Comparison of ENCODE assay signal across 23 cellular contexts in the genomic region with DNA sequence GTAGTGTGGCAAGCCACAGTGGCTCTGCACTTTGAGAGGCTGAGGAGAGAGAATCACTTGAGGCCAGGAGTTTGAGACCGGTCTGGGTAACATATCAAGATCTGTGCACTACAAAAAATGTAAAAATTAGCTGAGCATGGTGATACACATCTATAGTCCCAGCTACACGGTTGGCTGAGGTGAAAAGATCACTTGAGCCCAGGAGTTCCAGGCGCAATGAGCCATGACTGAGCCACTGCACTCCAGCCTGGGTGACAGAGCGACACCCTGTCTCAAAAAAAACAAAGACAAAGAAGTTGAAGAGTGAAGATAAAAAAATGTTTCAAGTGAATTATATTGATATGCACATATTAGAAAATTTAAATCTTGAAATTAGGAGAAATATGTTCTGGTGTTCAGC. TPM values are rescaled to one million over a fixed set of nuclear protein-coding genes. Genes with fewer than 3 reads are reported as not detected.
A peak's percentile ranks its signal among the peaks of the same experiment; 100 is the strongest.
DNase-seq lines count a peak whose midpoint lies in the region; ATAC-seq and TF ChIP-seq lines count a peak whose summit lies in the region.
"Had no signal": no experiment of that assay in that cellular context is flagged by ENCODE, and none has a peak within 500 bp of the region (broad histone marks: within the 10 kb centered on the region; RNA-seq: fewer than 3 reads in every experiment).

No MANE protein-coding gene starts in this region.

- H3K4me2 ChIP-seq in hepatocyte: no peak overlapping the region
- H3K4me2 ChIP-seq: BLaER1 treated with 17β-estradiol and CSF1 and Interleukin-3, amounts not matched to agents 10 nM and 100 nM had no signal

- H3K27me3 Mint-ChIP-seq in naive thymus-derived CD4-positive, alpha-beta T cell: no peaks in the 10 kb centered on the region
- H3K27me3 Mint-ChIP-seq in activated CD4-positive, alpha-beta T cell treated with anti-CD3 and anti-CD28 coated beads, Interleukin-2, amount 10 ng/mL, durations not matched to agents 24 days and 14 days: no peaks in the 10 kb centered on the region
- H3K27me3 Mint-ChIP-seq: CD4-positive, alpha-beta memory T cell had no signal

- POLR2A ChIA-PET in naive thymus-derived CD4-positive, alpha-beta T cell (lab: Charles Lee): no interaction called here

- H3K27ac Mint-ChIP-seq in naive thymus-derived CD4-positive, alpha-beta T cell: peak overlapping the region in 1 of 9 donors; percentile 77
- H3K27ac Mint-ChIP-seq in activated CD4-positive, alpha-beta T cell treated with anti-CD3 and anti-CD28 coated beads, Interleukin-2, amount 10 ng/mL, durations not matched to agents 24 days and 14 days: no peak overlapping the region
- H3K27ac Mint-ChIP-seq: CD4-positive, alpha-beta memory T cell had no signal

- H3K27ac ChIP-seq in ACC112 (ENCODE audit: low read depth, low read length): peak overlapping the region; percentile 36
- peak overlapping the region; percentile 33 for H3K27ac ChIP-seq in hepatocyte
- H3K27ac ChIP-seq in naive thymus-derived CD4-positive, alpha-beta T cell (ENCODE audit: low read depth, low read length): no peak overlapping the region
- H3K27ac ChIP-seq: BLaER1 treated with 17β-estradiol and CSF1 and Interleukin-3, amounts not matched to agents 10 nM and 100 nM; SJCRH30 had no signal

- no peaks in the 10 kb centered on the region for H3K27me3 ChIP-seq in ACC112 (ENCODE audit: insufficient read depth, low read length)
- no peaks in the 10 kb centered on the region for H3K27me3 ChIP-seq in hepatocyte
- H3K27me3 ChIP-seq in naive thymus-derived CD4-positive, alpha-beta T cell (ENCODE audit: control insufficient read depth in 2 of 2, insufficient read depth in 2 of 2, low read length in 2 of 2): no peaks in the 10 kb centered on the region
- H3K27me3 ChIP-seq: BLaER1 treated with 17β-estradiol and CSF1 and Interleukin-3, amounts not matched to agents 10 nM and 100 nM; SJCRH30 had no signal

- H3K9me2 ChIP-seq in hepatocyte (replicated peaks; ENCODE audit: insufficient read depth): no peaks in the 10 kb centered on the region

- no peak for TF ChIP-seq CTCF in hepatocyte (IDR thresholded peaks at IDR 0.05; ENCODE audit: poor library complexity)

- no peaks in the 10 kb centered on the region for H3K9me3 ChIP-seq in hepatocyte (ENCODE audit: low read depth)
- H3K9me3 ChIP-seq in naive thymus-derived CD4-positive, alpha-beta T cell (ENCODE audit: control insufficient read depth in 2 of 3, low read length in 3 of 3): no peaks in the 10 kb centered on the region
- H3K9me3 ChIP-seq: SJCRH30 had no signal

- H3K4me3 ChIP-seq in ACC112 (ENCODE audit: low read depth, low read length) (no peak overlapping the region), hepatocyte (no peak overlapping the region)
- no peak overlapping the region for H3K4me3 ChIP-seq in naive thymus-derived CD4-positive, alpha-beta T cell (ENCODE audit: low read length)
- H3K4me3 ChIP-seq: BLaER1 treated with 17β-estradiol and CSF1 and Interleukin-3, amounts not matched to agents 10 nM and 100 nM; SJCRH30 had no signal

- peaks cover 0 to 16% (median 7%) of the 10 kb centered on the region in 11 donors for H3K9me3 Mint-ChIP-seq in naive thymus-derived CD4-positive, alpha-beta T cell
- H3K9me3 Mint-ChIP-seq in activated CD4-positive, alpha-beta T cell treated with anti-CD3 and anti-CD28 coated beads, Interleukin-2, amount 10 ng/mL, durations not matched to agents 24 days and 14 days: no peaks in the 10 kb centered on the region

- peaks cover 0 to 13% (median 9%) of the 10 kb centered on the region in 5 donors for H3K36me3 Mint-ChIP-seq in naive thymus-derived CD4-positive, alpha-beta T cell
- no peaks in the 10 kb centered on the region for H3K36me3 Mint-ChIP-seq in activated CD4-positive, alpha-beta T cell treated with anti-CD3 and anti-CD28 coated beads, Interleukin-2, amount 10 ng/mL, durations not matched to agents 24 days and 14 days (ENCODE audit: low read depth)

- peak; percentile 15 to 39 for DNase-seq in NCI-H187 (lab: John Stamatoyannopoulos, UW)
- DNase-seq in hepatocyte (ENCODE audit: low spot score): no peak
- DNase-seq in naive thymus-derived CD4-positive, alpha-beta T cell: no peak
- DNase-seq in foreskin melanocyte: no peak
- DNase-seq in DMS153 treated with DMSO at 0.1 percent for 48 hours (lab: John Stamatoyannopoulos, UW; ENCODE audit: unreplicated experiment): no peak
- DNase-seq in NCI-H2171 treated with DMSO at 0.1 percent for 48 hours (lab: John Stamatoyannopoulos, UW): no peak
- no peak for DNase-seq in activated CD4-positive, alpha-beta T cell treated with anti-CD3 and anti-CD28 coated beads, Interleukin-2, amount 10 ng/mL, durations not matched to agents 24 days and 14 days
- DNase-seq: CD4-positive, alpha-beta memory T cell; DMS 273 treated with DMSO at 0.1 percent for 48 hours; IMR-90; KG1; MM.1S; NCI-H526; NCI-H82; NK-92 treated with Interleukin-12 subunit alpha and Interleukin-12 subunit beta, amount 100 ng/mL, for 24 hours; PC-3; SJCRH30 had no signal

- no peaks in the 10 kb centered on the region for H4K20me1 ChIP-seq in hepatocyte (ENCODE audit: insufficient read depth, poor library complexity, severe bottlenecking)
- H4K20me1 ChIP-seq: BLaER1 treated with 17β-estradiol and CSF1 and Interleukin-3, amounts not matched to agents 10 nM and 100 nM had no signal

- WGBS in hepatocyte (ENCODE audit: low lambda C conversion rate, missing lambda C conversion rate): 74% methylated on average over 4 of the region's 4 CpGs

- H3K79me2 ChIP-seq in ACC112 (ENCODE audit: control insufficient read depth, insufficient read depth, low read length, unreplicated experiment): no peaks in the 10 kb centered on the region
- no peaks in the 10 kb centered on the region for H3K79me2 ChIP-seq in hepatocyte

- H3K4me1 Mint-ChIP-seq in naive thymus-derived CD4-positive, alpha-beta T cell: peaks cover 0 to 12% (median 8%) of the 10 kb centered on the region in 7 donors
- H3K4me1 Mint-ChIP-seq in activated CD4-positive, alpha-beta T cell treated with anti-CD3 and anti-CD28 coated beads, Interleukin-2, amount 10 ng/mL, durations not matched to agents 24 days and 14 days: no peaks in the 10 kb centered on the region
- H3K4me1 Mint-ChIP-seq: CD4-positive, alpha-beta memory T cell had no signal

- ATAC-seq in naive thymus-derived CD4-positive, alpha-beta T cell: peak; percentile 27
- ATAC-seq: PC-3, Right ventricle myocardium inferior, SK-N-SH treated with all-trans-retinoic acid at 6 μM for 48 hours had no signal

- CTCF ChIA-PET in naive thymus-derived CD4-positive, alpha-beta T cell (lab: Charles Lee): no interaction called here

- H2AFZ ChIP-seq in ACC112 (ENCODE audit: low read length, unreplicated experiment) (no peak overlapping the region), hepatocyte (no peak overlapping the region)

- H3K4me3 Mint-ChIP-seq in naive thymus-derived CD4-positive, alpha-beta T cell: no peak overlapping the region
- H3K4me3 Mint-ChIP-seq in activated CD4-positive, alpha-beta T cell treated with anti-CD3 and anti-CD28 coated beads, Interleukin-2, amount 10 ng/mL, durations not matched to agents 24 days and 14 days: no peak overlapping the region
- H3K4me3 Mint-ChIP-seq: CD4-positive, alpha-beta memory T cell had no signal

- H3K4me1 ChIP-seq in ACC112 (ENCODE audit: control insufficient read depth, insufficient read depth, low read length, unreplicated experiment): peaks cover 31% of the 10 kb centered on the region
- H3K4me1 ChIP-seq in hepatocyte (ENCODE audit: insufficient read depth): peaks cover 10% of the 10 kb centered on the region
- no peaks in the 10 kb centered on the region for H3K4me1 ChIP-seq in naive thymus-derived CD4-positive, alpha-beta T cell (ENCODE audit: control insufficient read depth in 2 of 2, insufficient read depth in 2 of 2, low read length in 2 of 2)
- H3K4me1 ChIP-seq: Caco-2, SJCRH30 had no signal

- intact Hi-C loops in naive thymus-derived CD4-positive, alpha-beta T cell (cut with micrococcal nuclease): no loop called here
- intact Hi-C loops in activated CD4-positive, alpha-beta T cell treated with anti-CD3 and anti-CD28 coated beads, Interleukin-2, amount 10 ng/mL, durations not matched to agents 24 days and 14 days (cut with micrococcal nuclease): no loop called here

- no peaks in the 10 kb centered on the region for H3K36me3 ChIP-seq in ACC112 (ENCODE audit: insufficient read depth, low read length)
- no peaks in the 10 kb centered on the region for H3K36me3 ChIP-seq in hepatocyte (replicated peaks; ENCODE audit: insufficient read depth, low read depth)
- no peaks in the 10 kb centered on the region for H3K36me3 ChIP-seq in naive thymus-derived CD4-positive, alpha-beta T cell (ENCODE audit: control insufficient read depth in 2 of 3, insufficient read depth in 3 of 3, low read length in 3 of 3)
- H3K36me3 ChIP-seq: BLaER1 treated with 17β-estradiol and CSF1 and Interleukin-3, amounts not matched to agents 10 nM and 100 nM; SJCRH30 had no signal

RNA-seq across cellular contexts. Expression of gene SULT1B1, which starts 46.3 kb away (rescaled TPM):
- 46.5 and 53.8 TPM in 2 replicates for total RNA-seq in hepatocyte
- polyA plus RNA-seq in hepatocyte: 10.1 and 10.7 TPM in 2 replicates
- total RNA-seq in naive thymus-derived CD4-positive, alpha-beta T cell: 10 to 100 TPM in 4 of 5 experiments, 1 to 10 TPM in 1; 8.2 to 32.0 (median 17.2) TPM
- 10 to 100 TPM; 13.2 to 14.9 TPM for polyA plus RNA-seq in naive thymus-derived CD4-positive, alpha-beta T cell
- 0.19 and 0.23 TPM in 2 replicates for total RNA-seq in activated CD4-positive, alpha-beta T cell treated with anti-CD3 and anti-CD28 coated beads, Interleukin-2, amount 10 ng/mL, durations not matched to agents 24 days and 14 days
- total RNA-seq: RPMI7951 had no signal

Comparison
In these comparisons a context has a peak if more than half of its experiments do, and no peak if none do; other contexts are left out.
1. DNase-seq: peak in NCI-H187 (2 of 2); none in hepatocyte (single experiment), naive thymus-derived CD4-positive, alpha-beta T cell (0 of 9), foreskin melanocyte (single experiment), DMS153 treated with DMSO at 0.1 percent for 48 hours (single experiment), NCI-H2171 treated with DMSO at 0.1 percent for 48 hours (single experiment) and activated CD4-positive, alpha-beta T cell treated with anti-CD3 and anti-CD28 coated beads, Interleukin-2, amount 10 ng/mL, durations not matched to agents 24 days and 14 days (single experiment).